ENCODE assay signal across 22 cellular contexts in the genomic region with DNA sequence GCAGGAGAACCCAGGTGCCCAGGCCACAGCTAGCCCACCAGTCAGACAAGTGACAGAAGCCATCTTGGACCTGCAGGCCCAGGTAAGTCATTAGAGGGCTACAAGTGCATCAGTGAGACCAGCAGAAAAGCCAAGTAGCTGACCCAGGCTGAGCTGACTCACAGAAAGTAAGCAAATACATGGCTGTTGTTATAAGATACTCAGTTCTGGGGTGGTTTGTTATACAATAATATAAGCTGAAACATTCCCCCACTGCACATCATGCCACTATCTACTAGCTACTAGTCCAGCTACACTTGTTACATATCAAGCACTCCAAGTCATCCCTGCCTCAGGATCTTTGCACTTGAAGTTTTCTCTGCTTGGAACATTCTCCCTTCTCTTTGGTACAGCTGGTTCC. TPM values are rescaled to one million over a fixed set of nuclear protein-coding genes. Genes with fewer than 3 reads are reported as not detected.
DNase-seq lines count a peak whose midpoint lies in the region; ATAC-seq, FAIRE-seq and TF ChIP-seq lines count a peak whose summit lies in the region.
"Had no signal": no experiment of that assay in that cellular context is flagged by ENCODE, and none has a peak within 500 bp of the region (broad histone marks: within the 10 kb centered on the region; RNA-seq: fewer than 3 reads in every experiment).

No MANE protein-coding gene starts in this region.

- no peak overlapping the region for H2AFZ ChIP-seq in PC-3 (ENCODE audit: low read length)
- H2AFZ ChIP-seq in K562 (ENCODE audit: low read depth, low read length): 0 out of 2 replicates have a peak overlapping the region, but pooled peaks have one; percentile 22

- H3K27ac ChIP-seq in HEK293 (ENCODE audit: extremely low read depth, low read depth, low read length) (no peak overlapping the region), PC-3 (ENCODE audit: low read length) (no peak overlapping the region), K562 (ENCODE audit: extremely low read depth, low read depth, low read length) (no peak overlapping the region)
- H3K27ac ChIP-seq: 22Rv1; A549; BLaER1 treated with 17β-estradiol and CSF1 and Interleukin-3, amounts not matched to agents 10 nM and 100 nM; C4-2B had no signal

- TF ChIP-seq EP300 in K562 (IDR thresholded peaks at IDR 0.05; ENCODE audit: low read length): no peak

- H4K20me1 ChIP-seq in PC-3 (ENCODE audit: low read length) (no peaks in the 10 kb centered on the region), K562 (replicated peaks; ENCODE audit: control insufficient read depth, insufficient read depth, low read length) (no peaks in the 10 kb centered on the region)
- H4K20me1 ChIP-seq: BLaER1 treated with 17β-estradiol and CSF1 and Interleukin-3, amounts not matched to agents 10 nM and 100 nM had no signal

- no peak for TF ChIP-seq POLR2A in K562 (conservative IDR thresholded peaks at IDR 0.05)

- DNase-seq in PC-3 (no peak), K562 (ENCODE audit: extremely low read depth in 1 of 4, low spot score in 3 of 4) (no peak), bronchial epithelial cell (ENCODE audit: low read depth) (no peak), NCI-H82 treated with DMSO at 0.1 percent for 48 hours (lab: John Stamatoyannopoulos, UW; ENCODE audit: unreplicated experiment) (no peak)
- no peak for DNase-seq in effector CD8-positive, alpha-beta T cell (lab: John Stamatoyannopoulos, UW)
- DNase-seq: AML-193; Caco-2; Calu3; CD4-positive, alpha-beta T cell; CD8-positive, alpha-beta T cell; DMS79 treated with DMSO at 0.1 percent for 48 hours; GF-D8 had no signal

- H3K4me1 ChIP-seq in HEK293 (ENCODE audit: control insufficient read depth, insufficient read depth, low read length): peaks cover 13% of the 10 kb centered on the region
- no peaks in the 10 kb centered on the region for H3K4me1 ChIP-seq in PC-3 (ENCODE audit: insufficient read depth, low read length)
- H3K4me1 ChIP-seq in K562 (replicated peaks in 1 of 2; ENCODE audit: control insufficient read depth in 2 of 2, insufficient read depth in 2 of 2, low read length in 2 of 2): no peaks in the 10 kb centered on the region
- H3K4me1 ChIP-seq: A549, Caco-2 had no signal

- no peak for TF ChIP-seq CTCF in HEK293 (tag by site-specific recombination; IDR thresholded peaks at IDR 0.05)
- no peak for TF ChIP-seq CTCF in PC-3 (conservative IDR thresholded peaks at IDR 0.05; ENCODE audit: low read depth, low read length)
- no peak for TF ChIP-seq CTCF in K562 (IDR thresholded peaks at IDR 0.05 in 2 of 3, conservative IDR thresholded peaks at IDR 0.05 in 1 of 3; ENCODE audit: insufficient read depth in 2 of 3, low read depth in 1 of 3, low read length in 3 of 3)
- no peak for TF ChIP-seq CTCF in bronchial epithelial cell (IDR thresholded peaks at IDR 0.05; ENCODE audit: insufficient read depth, low read length, severe bottlenecking)

- BruUV-seq in PC-3 (replicated peaks; lab: Mats Ljungman, UMichigan): no TSS peak
- BruUV-seq in K562 (replicated peaks; lab: Mats Ljungman, UMichigan): no TSS peak

- FAIRE-seq in K562 (lab: Jason Lieb, UNC) (no peak), bronchial epithelial cell (lab: Jason Lieb, UNC) (peak; percentile 52)
- FAIRE-seq: A549, D721Med, G401.6, GM12891, GM18507 had no signal

- H3K4me2 ChIP-seq in PC-3 (ENCODE audit: low read length) (no peak overlapping the region), K562 (ENCODE audit: insufficient read depth, low read length) (no peak overlapping the region)
- H3K4me2 ChIP-seq: A549; BLaER1 treated with 17β-estradiol and CSF1 and Interleukin-3, amounts not matched to agents 10 nM and 100 nM had no signal

- H3K9me2 ChIP-seq in PC-3 (replicated peaks; ENCODE audit: low read length): no peaks in the 10 kb centered on the region

- H3K9me3 ChIP-seq in HEK293 (ENCODE audit: control insufficient read depth, insufficient read depth, low read depth, low read length) (no peaks in the 10 kb centered on the region), PC-3 (ENCODE audit: low read length) (no peaks in the 10 kb centered on the region), K562 (replicated peaks; ENCODE audit: control insufficient read depth, insufficient read depth, low read depth, low read length) (peaks cover 3% of the 10 kb centered on the region; the same call in 1 of the 2 replicates)
- H3K9me3 ChIP-seq: A549 had no signal

- H3K9ac ChIP-seq in PC-3 (ENCODE audit: low read length) (no peak overlapping the region), K562 (ENCODE audit: insufficient read depth in 1 of 2, low read depth in 2 of 2, low read length in 2 of 2) (no peak overlapping the region)
- H3K9ac ChIP-seq: BLaER1 treated with 17β-estradiol and CSF1 and Interleukin-3, amounts not matched to agents 10 nM and 100 nM had no signal

- CTCF ChIA-PET in HEK293 (lab: Yijun Ruan, JAX) (interaction anchor here (0.9 kb wide), 1 partner anchor 50 kb away, joined by 3 read pairs; no protein-coding TSS in a partner anchor), PC-3 (lab: Charles Lee) (no interaction called here), K562 (lab: Yijun Ruan, JAX; ENCODE audit: low intra/inter-chr PET ratio) (no interaction called here)

- ATAC-seq in PC-3: peak; percentile 54
- peak; percentile 28; the same call in 2 of the 3 replicates for ATAC-seq in K562
- ATAC-seq in GM18498 (IDR thresholded peaks at IDR 0.05; ENCODE audit: unreplicated experiment): no peak
- ATAC-seq: A549; CD8-positive, alpha-beta T cell had no signal

- POLR2A ChIA-PET in HEK293 (lab: Yijun Ruan, JAX) (no interaction called here), PC-3 (lab: Charles Lee; ENCODE audit: unreplicated experiment) (no interaction called here), K562 (lab: Yijun Ruan, JAX) (interaction anchor here (0.5 to 2.7 kb wide), 7 partner anchors 10 to 914 kb away, joined by 3 to 27 read pairs (median 4); a partner anchor contains a TSS)

- in situ Hi-C loops in K562 (cut with MboI): no loop called here

- H3K9me1 ChIP-seq in K562 (ENCODE audit: control insufficient read depth, insufficient read depth, low read length): no peaks in the 10 kb centered on the region

- H3K36me3 ChIP-seq in HEK293 (ENCODE audit: control insufficient read depth in 2 of 2, insufficient read depth in 1 of 2, low read length in 2 of 2) (no peaks in the 10 kb centered on the region), PC-3 (ENCODE audit: low read depth, low read length) (no peaks in the 10 kb centered on the region), K562 (ENCODE audit: control insufficient read depth, insufficient read depth, low read length) (no peaks in the 10 kb centered on the region), bronchial epithelial cell (ENCODE audit: control insufficient read depth, insufficient read depth, low read length) (no peaks in the 10 kb centered on the region)
- H3K36me3 ChIP-seq: BLaER1 treated with 17β-estradiol and CSF1 and Interleukin-3, amounts not matched to agents 10 nM and 100 nM had no signal

- H3K27me3 ChIP-seq in PC-3 (ENCODE audit: low read length): no peaks in the 10 kb centered on the region
- H3K27me3 ChIP-seq in K562 (ENCODE audit: control insufficient read depth in 2 of 2, insufficient read depth in 2 of 2, low read length in 2 of 2): no peaks in the 10 kb centered on the region
- H3K27me3 ChIP-seq in bronchial epithelial cell (ENCODE audit: control insufficient read depth, insufficient read depth, low read length): no peaks in the 10 kb centered on the region
- H3K27me3 ChIP-seq: BLaER1 treated with 17β-estradiol and CSF1 and Interleukin-3, amounts not matched to agents 10 nM and 100 nM had no signal

- no peak for TF ChIP-seq RAD21 in K562 (CRISPR knock-in tag; conservative IDR thresholded peaks at IDR 0.05 in 1 of 2, IDR thresholded peaks at IDR 0.05 in 1 of 2)

- H3K4me3 ChIP-seq in HEK293 (ENCODE audit: low read depth, low read length): no peak overlapping the region
- H3K4me3 ChIP-seq in PC-3 (ENCODE audit: low read length): no peak overlapping the region
- H3K4me3 ChIP-seq in K562: no peak overlapping the region
- no peak overlapping the region for H3K4me3 ChIP-seq in bronchial epithelial cell (ENCODE audit: low read depth, low read length)
- H3K4me3 ChIP-seq: A549; BLaER1 treated with 17β-estradiol and CSF1 and Interleukin-3, amounts not matched to agents 10 nM and 100 nM had no signal

- intact Hi-C loops in PC-3 (cut with micrococcal nuclease) (no loop called here), K562 (cut with micrococcal nuclease) (no loop called here)

- H3F3A ChIP-seq in PC-3 (ENCODE audit: low read length, unreplicated experiment): no peaks in the 10 kb centered on the region

- H3K79me2 ChIP-seq in PC-3 (ENCODE audit: low read length) (no peaks in the 10 kb centered on the region), K562 (ENCODE audit: control insufficient read depth, insufficient read depth, low read length) (no peaks in the 10 kb centered on the region)

RNA-seq across cellular contexts. Expression of a gene that starts 10.0 kb away (rescaled TPM):
- 0.51 and 1.5 TPM in 2 replicates for total RNA-seq in PC-3 (2014; rRNA removed)
- total RNA-seq in K562 (2011; cell fraction: chromatin; rRNA removed; ENCODE audit: low replicate concordance): 3.7 and 10.2 TPM in 2 replicates
- total RNA-seq in K562 (2011; cell fraction: nucleolus; rRNA removed): 4.9 and 5.0 TPM in 2 replicates
- total RNA-seq in K562 (2011; cell fraction: nucleoplasm; rRNA removed): 8.4 and 14.4 TPM in 2 replicates
- 4.8 and 6.9 TPM in 2 replicates for total RNA-seq in K562 (2014; rRNA removed)
- 6.3 and 7.1 TPM in 2 replicates for total RNA-seq in K562 (2014; rRNA removed; fragmentation: Illumina TruSeq; extraction: Trizol)
- 9.1 and 10.2 TPM in 2 replicates for total RNA-seq in K562 (2015; rRNA removed; fragmentation: Illumina TruSeq; extraction: Trizol)
- 3.7 and 4.6 TPM in 2 replicates for total RNA-seq in K562 (2021)
- polyA plus RNA-seq in K562 (2011; rRNA removed): 11.8 and 12.6 TPM in 2 replicates
- polyA plus RNA-seq in K562 (2011; cell fraction: cytosol; rRNA removed): 3.5 and 5.8 TPM in 2 replicates
- polyA plus RNA-seq in K562 (2011; cell fraction: nucleus; rRNA removed): 5.3 and 6.8 TPM in 2 replicates
- 4.2 and 7.7 TPM in 2 replicates for polyA plus RNA-seq in K562 (2012)
- polyA plus RNA-seq in K562 (2014; fragmentation: Illumina TruSeq; extraction: Trizol): 6.0 and 6.2 TPM in 2 replicates
- 1 to 10 TPM; 2.0 to 2.5 TPM for polyA plus RNA-seq in K562 (2014; fragmentation: Nextera tagmentation; extraction: Ambion mirVana)
- 7.2 and 12.8 TPM in 2 replicates for polyA plus RNA-seq in K562 (2014; rRNA removed)
- 2.4 and 3.8 TPM in 2 replicates for polyA minus RNA-seq in K562 (2011; rRNA and poly(A)+ RNA removed)
- polyA minus RNA-seq in K562 (2011; cell fraction: cytosol; rRNA and poly(A)+ RNA removed): 0.64 and 0.95 TPM in 2 replicates
- polyA minus RNA-seq in K562 (2011; cell fraction: nucleus; rRNA and poly(A)+ RNA removed): 4.8 and 9.9 TPM in 2 replicates
- total RNA-seq in bronchial epithelial cell: 1.0 and 1.1 TPM in 2 replicates

RNA-seq across cellular contexts. Expression of a gene that starts 10.1 kb away (rescaled TPM):
- 16.3 and 24.2 TPM in 2 replicates for total RNA-seq in PC-3 (2014; rRNA removed)
- total RNA-seq in K562 (2011; cell fraction: chromatin; rRNA removed; ENCODE audit: low replicate concordance): 44.9 and 104 TPM in 2 replicates
- 22.5 and 30.1 TPM in 2 replicates for total RNA-seq in K562 (2011; cell fraction: nucleolus; rRNA removed)
- 54.3 and 84.0 TPM in 2 replicates for total RNA-seq in K562 (2011; cell fraction: nucleoplasm; rRNA removed)
- total RNA-seq in K562 (2014; rRNA removed): 14.5 and 20.9 TPM in 2 replicates
- 26.1 and 27.0 TPM in 2 replicates for total RNA-seq in K562 (2014; rRNA removed; fragmentation: Illumina TruSeq; extraction: Trizol)
- 22.2 and 25.6 TPM in 2 replicates for total RNA-seq in K562 (2015; rRNA removed; fragmentation: Illumina TruSeq; extraction: Trizol)
- total RNA-seq in K562 (2021): 24.0 and 27.7 TPM in 2 replicates
- 48.1 and 55.2 TPM in 2 replicates for polyA plus RNA-seq in K562 (2011; rRNA removed)
- 33.9 and 42.2 TPM in 2 replicates for polyA plus RNA-seq in K562 (2011; cell fraction: cytosol; rRNA removed)
- polyA plus RNA-seq in K562 (2011; cell fraction: nucleus; rRNA removed): 106 and 128 TPM in 2 replicates
- polyA plus RNA-seq in K562 (2012): 24.4 and 26.4 TPM in 2 replicates
- 20.4 and 21.2 TPM in 2 replicates for polyA plus RNA-seq in K562 (2014; fragmentation: Illumina TruSeq; extraction: Trizol)
- 10 to 100 TPM; 56.5 to 68.6 TPM for polyA plus RNA-seq in K562 (2014; fragmentation: Nextera tagmentation; extraction: Ambion mirVana)
- 25.5 and 32.7 TPM in 2 replicates for polyA plus RNA-seq in K562 (2014; rRNA removed)
- 48.9 and 76.1 TPM in 2 replicates for polyA minus RNA-seq in K562 (2011; rRNA and poly(A)+ RNA removed)
- polyA minus RNA-seq in K562 (2011; cell fraction: cytosol; rRNA and poly(A)+ RNA removed): 10.2 and 17.9 TPM in 2 replicates
- polyA minus RNA-seq in K562 (2011; cell fraction: nucleus; rRNA and poly(A)+ RNA removed): 19.3 and 39.9 TPM in 2 replicates
- total RNA-seq in bronchial epithelial cell: 25.1 and 25.8 TPM in 2 replicates

RNA-seq across cellular contexts. Expression of a gene that starts 17.0 kb away (rescaled TPM):
- total RNA-seq in PC-3 (2014; rRNA removed): 6.3 and 10.7 TPM in 2 replicates
- total RNA-seq in K562 (2011; cell fraction: chromatin; rRNA removed; ENCODE audit: low replicate concordance): 25.9 and 85.9 TPM in 2 replicates
- 15.2 and 18.6 TPM in 2 replicates for total RNA-seq in K562 (2011; cell fraction: nucleolus; rRNA removed)
- 37.9 and 64.3 TPM in 2 replicates for total RNA-seq in K562 (2011; cell fraction: nucleoplasm; rRNA removed)
- total RNA-seq in K562 (2014; rRNA removed): 31.0 and 31.5 TPM in 2 replicates
- 47.2 and 51.7 TPM in 2 replicates for total RNA-seq in K562 (2014; rRNA removed; fragmentation: Illumina TruSeq; extraction: Trizol)
- total RNA-seq in K562 (2015; rRNA removed; fragmentation: Illumina TruSeq; extraction: Trizol): 43.5 and 46.0 TPM in 2 replicates
- 55.3 and 55.5 TPM in 2 replicates for total RNA-seq in K562 (2021)
- polyA plus RNA-seq in K562 (2011; rRNA removed): 39.2 and 45.9 TPM in 2 replicates
- polyA plus RNA-seq in K562 (2011; cell fraction: cytosol; rRNA removed): 10.6 and 21.2 TPM in 2 replicates
- polyA plus RNA-seq in K562 (2011; cell fraction: nucleus; rRNA removed): 28.4 and 50.3 TPM in 2 replicates
- polyA plus RNA-seq in K562 (2012): 57.5 and 65.6 TPM in 2 replicates
- polyA plus RNA-seq in K562 (2014; fragmentation: Illumina TruSeq; extraction: Trizol): 73.1 and 88.9 TPM in 2 replicates
- 10 to 100 TPM; 23.9 to 24.0 TPM for polyA plus RNA-seq in K562 (2014; fragmentation: Nextera tagmentation; extraction: Ambion mirVana)
- polyA plus RNA-seq in K562 (2014; rRNA removed): 55.4 and 55.7 TPM in 2 replicates
- 33.4 and 40.6 TPM in 2 replicates for polyA minus RNA-seq in K562 (2011; rRNA and poly(A)+ RNA removed)
- 16.5 and 19.0 TPM in 2 replicates for polyA minus RNA-seq in K562 (2011; cell fraction: cytosol; rRNA and poly(A)+ RNA removed)
- 12.7 and 27.4 TPM in 2 replicates for polyA minus RNA-seq in K562 (2011; cell fraction: nucleus; rRNA and poly(A)+ RNA removed)
- 13.4 and 14.0 TPM in 2 replicates for total RNA-seq in bronchial epithelial cell

RNA-seq across cellular contexts. Expression of a gene that starts 39.4 kb away (rescaled TPM):
- total RNA-seq in PC-3 (2014; rRNA removed): 17.0 and 18.6 TPM in 2 replicates
- 17.5 and 28.0 TPM in 2 replicates for total RNA-seq in K562 (2011; cell fraction: chromatin; rRNA removed; ENCODE audit: low replicate concordance)
- 25.8 and 28.7 TPM in 2 replicates for total RNA-seq in K562 (2011; cell fraction: nucleolus; rRNA removed)
- total RNA-seq in K562 (2011; cell fraction: nucleoplasm; rRNA removed): 29.4 and 46.3 TPM in 2 replicates
- total RNA-seq in K562 (2014; rRNA removed): 43.5 and 47.6 TPM in 2 replicates
- total RNA-seq in K562 (2014; rRNA removed; fragmentation: Illumina TruSeq; extraction: Trizol): 37.2 and 40.8 TPM in 2 replicates
- 37.4 and 42.8 TPM in 2 replicates for total RNA-seq in K562 (2015; rRNA removed; fragmentation: Illumina TruSeq; extraction: Trizol)
- 44.9 and 49.7 TPM in 2 replicates for total RNA-seq in K562 (2021)
- 23.2 and 32.6 TPM in 2 replicates for polyA plus RNA-seq in K562 (2011; rRNA removed)
- 15.9 and 25.0 TPM in 2 replicates for polyA plus RNA-seq in K562 (2011; cell fraction: cytosol; rRNA removed)
- 14.4 and 18.9 TPM in 2 replicates for polyA plus RNA-seq in K562 (2011; cell fraction: nucleus; rRNA removed)
- 32.3 and 37.0 TPM in 2 replicates for polyA plus RNA-seq in K562 (2012)
- 33.2 and 36.3 TPM in 2 replicates for polyA plus RNA-seq in K562 (2014; fragmentation: Illumina TruSeq; extraction: Trizol)
- polyA plus RNA-seq in K562 (2014; fragmentation: Nextera tagmentation; extraction: Ambion mirVana): 1 to 10 TPM; 7.7 to 9.7 TPM
- polyA plus RNA-seq in K562 (2014; rRNA removed): 34.8 and 42.3 TPM in 2 replicates
- 21.8 and 21.9 TPM in 2 replicates for polyA minus RNA-seq in K562 (2011; rRNA and poly(A)+ RNA removed)
- polyA minus RNA-seq in K562 (2011; cell fraction: cytosol; rRNA and poly(A)+ RNA removed): 16.1 and 16.3 TPM in 2 replicates
- polyA minus RNA-seq in K562 (2011; cell fraction: nucleus; rRNA and poly(A)+ RNA removed): 20.7 and 29.2 TPM in 2 replicates
- 17.4 and 17.6 TPM in 2 replicates for total RNA-seq in bronchial epithelial cell

RNA-seq across cellular contexts. Expression of a gene that starts 39.5 kb away (rescaled TPM):
- total RNA-seq in PC-3 (2014; rRNA removed): 20.0 and 28.3 TPM in 2 replicates
- total RNA-seq in K562 (2011; cell fraction: chromatin; rRNA removed; ENCODE audit: low replicate concordance): 556 and 619 TPM in 2 replicates
- 297 and 303 TPM in 2 replicates for total RNA-seq in K562 (2011; cell fraction: nucleolus; rRNA removed)
- 373 and 427 TPM in 2 replicates for total RNA-seq in K562 (2011; cell fraction: nucleoplasm; rRNA removed)
- total RNA-seq in K562 (2014; rRNA removed): 33.9 and 37.4 TPM in 2 replicates
- 19.9 and 22.2 TPM in 2 replicates for total RNA-seq in K562 (2014; rRNA removed; fragmentation: Illumina TruSeq; extraction: Trizol)
- total RNA-seq in K562 (2015; rRNA removed; fragmentation: Illumina TruSeq; extraction: Trizol): 20.4 TPM in 2 replicates
- total RNA-seq in K562 (2021): 49.7 and 58.7 TPM in 2 replicates
- polyA plus RNA-seq in K562 (2011; rRNA removed): 77.2 and 85.6 TPM in 2 replicates
- polyA plus RNA-seq in K562 (2011; cell fraction: cytosol; rRNA removed): 33.4 and 42.3 TPM in 2 replicates
- polyA plus RNA-seq in K562 (2011; cell fraction: nucleus; rRNA removed): 811 and 959 TPM in 2 replicates
- polyA plus RNA-seq in K562 (2012): 30.5 and 38.0 TPM in 2 replicates
- polyA plus RNA-seq in K562 (2014; fragmentation: Illumina TruSeq; extraction: Trizol): 22.7 and 23.3 TPM in 2 replicates
- 1 to 10 TPM; 4.3 to 5.1 TPM for polyA plus RNA-seq in K562 (2014; fragmentation: Nextera tagmentation; extraction: Ambion mirVana)
- 61.2 and 71.8 TPM in 2 replicates for polyA plus RNA-seq in K562 (2014; rRNA removed)
- polyA minus RNA-seq in K562 (2011; rRNA and poly(A)+ RNA removed): 60.4 and 66.1 TPM in 2 replicates
- polyA minus RNA-seq in K562 (2011; cell fraction: cytosol; rRNA and poly(A)+ RNA removed): 23.3 and 36.5 TPM in 2 replicates
- 221 and 226 TPM in 2 replicates for polyA minus RNA-seq in K562 (2011; cell fraction: nucleus; rRNA and poly(A)+ RNA removed)
- total RNA-seq in bronchial epithelial cell: 16.8 and 21.8 TPM in 2 replicates
